2 cellular contexts compared by ENCODE assay signal in the genomic region with DNA sequence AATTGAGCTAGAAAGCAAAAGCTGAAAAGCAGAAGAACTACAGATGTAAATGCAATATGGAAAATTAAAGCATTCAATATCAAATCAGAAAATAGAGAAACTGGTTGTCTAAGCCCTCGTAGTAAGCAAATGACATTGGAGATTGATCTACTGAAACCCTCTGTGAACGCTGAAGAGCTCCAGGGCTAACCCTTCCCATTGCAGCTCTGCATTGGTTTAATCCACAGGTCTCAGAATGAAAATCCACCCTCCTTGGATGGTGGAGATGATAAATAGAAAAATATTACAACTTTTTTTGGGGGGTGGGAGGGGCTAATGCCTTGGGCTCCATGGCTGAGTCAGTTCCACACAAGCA.
TF ChIP-seq lines count a peak whose summit lies in the region.

No MANE protein-coding gene starts in this region.

TF ChIP-seq in SK-N-SH, 30 proteins besides CTCF, POLR2A, EP300 and RAD21 (continued from another document):
- TF ChIP-seq, protein P1, sequence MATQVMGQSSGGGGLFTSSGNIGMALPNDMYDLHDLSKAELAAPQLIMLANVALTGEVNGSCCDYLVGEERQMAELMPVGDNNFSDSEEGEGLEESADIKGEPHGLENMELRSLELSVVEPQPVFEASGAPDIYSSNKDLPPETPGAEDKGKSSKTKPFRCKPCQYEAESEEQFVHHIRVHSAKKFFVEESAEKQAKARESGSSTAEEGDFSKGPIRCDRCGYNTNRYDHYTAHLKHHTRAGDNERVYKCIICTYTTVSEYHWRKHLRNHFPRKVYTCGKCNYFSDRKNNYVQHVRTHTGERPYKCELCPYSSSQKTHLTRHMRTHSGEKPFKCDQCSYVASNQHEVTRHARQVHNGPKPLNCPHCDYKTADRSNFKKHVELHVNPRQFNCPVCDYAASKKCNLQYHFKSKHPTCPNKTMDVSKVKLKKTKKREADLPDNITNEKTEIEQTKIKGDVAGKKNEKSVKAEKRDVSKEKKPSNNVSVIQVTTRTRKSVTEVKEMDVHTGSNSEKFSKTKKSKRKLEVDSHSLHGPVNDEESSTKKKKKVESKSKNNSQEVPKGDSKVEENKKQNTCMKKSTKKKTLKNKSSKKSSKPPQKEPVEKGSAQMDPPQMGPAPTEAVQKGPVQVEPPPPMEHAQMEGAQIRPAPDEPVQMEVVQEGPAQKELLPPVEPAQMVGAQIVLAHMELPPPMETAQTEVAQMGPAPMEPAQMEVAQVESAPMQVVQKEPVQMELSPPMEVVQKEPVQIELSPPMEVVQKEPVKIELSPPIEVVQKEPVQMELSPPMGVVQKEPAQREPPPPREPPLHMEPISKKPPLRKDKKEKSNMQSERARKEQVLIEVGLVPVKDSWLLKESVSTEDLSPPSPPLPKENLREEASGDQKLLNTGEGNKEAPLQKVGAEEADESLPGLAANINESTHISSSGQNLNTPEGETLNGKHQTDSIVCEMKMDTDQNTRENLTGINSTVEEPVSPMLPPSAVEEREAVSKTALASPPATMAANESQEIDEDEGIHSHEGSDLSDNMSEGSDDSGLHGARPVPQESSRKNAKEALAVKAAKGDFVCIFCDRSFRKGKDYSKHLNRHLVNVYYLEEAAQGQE (IDR thresholded peaks at IDR 0.05; ENCODE audit: low read depth, low read length), result no peak
- TF ChIP-seq EZH2phosphoT487 (IDR thresholded peaks at IDR 0.05; ENCODE audit: borderline replicate concordance, low read depth), result no peak
- TF ChIP-seq GABPA (IDR thresholded peaks at IDR 0.05; ENCODE audit: low read depth), result no peak
- no peak for TF ChIP-seq POLR2AphosphoS5 (IDR thresholded peaks at IDR 0.05; ENCODE audit: low read depth, low read length)
- TF ChIP-seq TAF1 (IDR thresholded peaks at IDR 0.05; ENCODE audit: borderline replicate concordance, low read depth, low read length), result no peak
- no peak for TF ChIP-seq TCF12 (IDR thresholded peaks at IDR 0.05)
- TF ChIP-seq, protein P2, sequence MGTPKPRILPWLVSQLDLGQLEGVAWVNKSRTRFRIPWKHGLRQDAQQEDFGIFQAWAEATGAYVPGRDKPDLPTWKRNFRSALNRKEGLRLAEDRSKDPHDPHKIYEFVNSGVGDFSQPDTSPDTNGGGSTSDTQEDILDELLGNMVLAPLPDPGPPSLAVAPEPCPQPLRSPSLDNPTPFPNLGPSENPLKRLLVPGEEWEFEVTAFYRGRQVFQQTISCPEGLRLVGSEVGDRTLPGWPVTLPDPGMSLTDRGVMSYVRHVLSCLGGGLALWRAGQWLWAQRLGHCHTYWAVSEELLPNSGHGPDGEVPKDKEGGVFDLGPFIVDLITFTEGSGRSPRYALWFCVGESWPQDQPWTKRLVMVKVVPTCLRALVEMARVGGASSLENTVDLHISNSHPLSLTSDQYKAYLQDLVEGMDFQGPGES (IDR thresholded peaks at IDR 0.05; ENCODE audit: low read depth, low read length), result no peak
- no peak for TF ChIP-seq FOXJ3 (CRISPR knock-in tag; IDR thresholded peaks at IDR 0.05)
- TF ChIP-seq YY1 (IDR thresholded peaks at IDR 0.05; ENCODE audit: low read depth), result no peak
- TF ChIP-seq RCOR1 (IDR thresholded peaks at IDR 0.05; ENCODE audit: low read length), result no peak
- no peak for TF ChIP-seq SMC3 (IDR thresholded peaks at IDR 0.05; ENCODE audit: low read depth, low read length)
- TF ChIP-seq MXI1 (IDR thresholded peaks at IDR 0.05; ENCODE audit: low read depth, low read length), result no peak

TF ChIP-seq in SK-N-SH treated with all-trans-retinoic acid at 6 μM for 48 hours, 23 proteins besides CTCF, POLR2A, EP300 and RAD21 (continued from another document):
- TF ChIP-seq, protein P3, sequence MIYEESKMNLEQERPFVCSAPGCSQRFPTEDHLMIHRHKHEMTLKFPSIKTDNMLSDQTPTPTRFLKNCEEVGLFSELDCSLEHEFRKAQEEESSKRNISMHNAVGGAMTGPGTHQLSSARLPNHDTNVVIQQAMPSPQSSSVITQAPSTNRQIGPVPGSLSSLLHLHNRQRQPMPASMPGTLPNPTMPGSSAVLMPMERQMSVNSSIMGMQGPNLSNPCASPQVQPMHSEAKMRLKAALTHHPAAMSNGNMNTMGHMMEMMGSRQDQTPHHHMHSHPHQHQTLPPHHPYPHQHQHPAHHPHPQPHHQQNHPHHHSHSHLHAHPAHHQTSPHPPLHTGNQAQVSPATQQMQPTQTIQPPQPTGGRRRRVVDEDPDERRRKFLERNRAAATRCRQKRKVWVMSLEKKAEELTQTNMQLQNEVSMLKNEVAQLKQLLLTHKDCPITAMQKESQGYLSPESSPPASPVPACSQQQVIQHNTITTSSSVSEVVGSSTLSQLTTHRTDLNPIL (CRISPR knock-in tag; IDR thresholded peaks at IDR 0.05; ENCODE audit: low read depth), result no peak
- TF ChIP-seq SNAI2 (CRISPR knock-in tag; IDR thresholded peaks at IDR 0.05) (no peak), TOX (CRISPR knock-in tag; IDR thresholded peaks at IDR 0.05; ENCODE audit: borderline replicate concordance) (no peak), ARNTL (CRISPR knock-in tag; IDR thresholded peaks at IDR 0.05; ENCODE audit: borderline replicate concordance, low read depth) (no peak), TCF4 (CRISPR knock-in tag; IDR thresholded peaks at IDR 0.05; ENCODE audit: borderline replicate concordance) (no peak), GLIS3 (CRISPR knock-in tag; IDR thresholded peaks at IDR 0.05) (no peak), ZFP30 (CRISPR knock-in tag; IDR thresholded peaks at IDR 0.05) (no peak), OSR1 (CRISPR knock-in tag; IDR thresholded peaks at IDR 0.05) (no peak), ZFP3 (CRISPR knock-in tag; IDR thresholded peaks at IDR 0.05) (no peak)
- TF ChIP-seq, protein P4, sequence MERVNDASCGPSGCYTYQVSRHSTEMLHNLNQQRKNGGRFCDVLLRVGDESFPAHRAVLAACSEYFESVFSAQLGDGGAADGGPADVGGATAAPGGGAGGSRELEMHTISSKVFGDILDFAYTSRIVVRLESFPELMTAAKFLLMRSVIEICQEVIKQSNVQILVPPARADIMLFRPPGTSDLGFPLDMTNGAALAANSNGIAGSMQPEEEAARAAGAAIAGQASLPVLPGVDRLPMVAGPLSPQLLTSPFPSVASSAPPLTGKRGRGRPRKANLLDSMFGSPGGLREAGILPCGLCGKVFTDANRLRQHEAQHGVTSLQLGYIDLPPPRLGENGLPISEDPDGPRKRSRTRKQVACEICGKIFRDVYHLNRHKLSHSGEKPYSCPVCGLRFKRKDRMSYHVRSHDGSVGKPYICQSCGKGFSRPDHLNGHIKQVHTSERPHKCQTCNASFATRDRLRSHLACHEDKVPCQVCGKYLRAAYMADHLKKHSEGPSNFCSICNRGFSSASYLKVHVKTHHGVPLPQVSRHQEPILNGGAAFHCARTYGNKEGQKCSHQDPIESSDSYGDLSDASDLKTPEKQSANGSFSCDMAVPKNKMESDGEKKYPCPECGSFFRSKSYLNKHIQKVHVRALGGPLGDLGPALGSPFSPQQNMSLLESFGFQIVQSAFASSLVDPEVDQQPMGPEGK (CRISPR knock-in tag; IDR thresholded peaks at IDR 0.05; ENCODE audit: borderline replicate concordance), result no peak
- TF ChIP-seq, protein P5, sequence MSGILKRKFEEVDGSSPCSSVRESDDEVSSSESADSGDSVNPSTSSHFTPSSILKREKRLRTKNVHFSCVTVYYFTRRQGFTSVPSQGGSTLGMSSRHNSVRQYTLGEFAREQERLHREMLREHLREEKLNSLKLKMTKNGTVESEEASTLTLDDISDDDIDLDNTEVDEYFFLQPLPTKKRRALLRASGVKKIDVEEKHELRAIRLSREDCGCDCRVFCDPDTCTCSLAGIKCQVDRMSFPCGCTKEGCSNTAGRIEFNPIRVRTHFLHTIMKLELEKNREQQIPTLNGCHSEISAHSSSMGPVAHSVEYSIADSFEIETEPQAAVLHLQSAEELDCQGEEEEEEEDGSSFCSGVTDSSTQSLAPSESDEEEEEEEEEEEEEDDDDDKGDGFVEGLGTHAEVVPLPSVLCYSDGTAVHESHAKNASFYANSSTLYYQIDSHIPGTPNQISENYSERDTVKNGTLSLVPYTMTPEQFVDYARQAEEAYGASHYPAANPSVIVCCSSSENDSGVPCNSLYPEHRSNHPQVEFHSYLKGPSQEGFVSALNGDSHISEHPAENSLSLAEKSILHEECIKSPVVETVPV (CRISPR knock-in tag; IDR thresholded peaks at IDR 0.05), result no peak
